Comparison of ENCODE assay signal across 34 cellular contexts in the genomic region with DNA sequence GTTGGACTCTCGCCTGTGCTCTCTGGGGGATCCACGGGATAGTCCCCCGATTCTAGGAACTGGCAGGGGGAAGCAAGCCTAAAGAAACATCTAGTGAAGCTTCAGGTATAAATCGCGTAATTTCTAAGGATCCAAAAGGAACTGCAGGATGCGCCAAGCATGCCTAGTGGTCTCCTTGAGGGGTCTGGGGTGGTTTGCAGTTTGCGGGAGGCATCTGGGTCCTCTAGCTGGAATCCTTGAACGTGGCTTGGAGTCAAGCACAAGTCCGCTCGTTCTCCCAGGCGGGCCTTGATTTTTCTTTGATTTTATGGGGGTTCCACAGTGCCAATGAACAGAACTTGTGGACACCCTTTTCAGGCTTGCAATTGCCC.
"Had no signal": no experiment of that assay in that cellular context is flagged by ENCODE, and none has a peak within 500 bp of the region (broad histone marks: within the 10 kb centered on the region; RNA-seq: fewer than 3 reads in every experiment).

No MANE protein-coding gene starts in this region.

- H3K36me3 ChIP-seq: MG63 had no signal

- H3K27me3 ChIP-seq: MG63 had no signal

- DNase-seq: Karpas-422, Kasumi-1, KBM-7, KG1, MG63, MM.1S, MV-4-11, NCI-H1048, NCI-H1092, NCI-H1092 treated with DMSO at 0.1 percent for 48 hours, NCI-H1105, NCI-H1105 treated with DMSO at 0.1 percent for 48 hours, NCI-H1417 treated with DMSO at 0.1 percent for 48 hours, NCI-H1436, NCI-H1436 treated with DMSO at 0.1 percent for 48 hours, NCI-H146, NCI-H1694, NCI-H1694 treated with DMSO at 0.1 percent for 48 hours, NCI-H187, NCI-H187 treated with DMSO at 0.1 percent for 48 hours, NCI-H1930, NCI-H2029 treated with DMSO at 0.1 percent for 48 hours, NCI-H2081, NCI-H2081 treated with DMSO at 0.1 percent for 48 hours, NCI-H2107, NCI-H2171, NCI-H2171 treated with DMSO at 0.1 percent for 48 hours, NCI-H2227 treated with DMSO at 0.1 percent for 48 hours, NCI-H226, NCI-H345, NCI-H446, NCI-H446 treated with DMSO at 0.1 percent for 48 hours, NCI-H510A had no signal

- H3K4me2 ChIP-seq: KMS-11 had no signal

- H3K9ac ChIP-seq: KMS-11 had no signal

- H3K4me3 ChIP-seq: MG63 had no signal

- H3K9me3 ChIP-seq: MG63 had no signal

- H3K27ac ChIP-seq: KMS-11 had no signal
